ENCODE assay signal across 21 cellular contexts in the genomic region with DNA sequence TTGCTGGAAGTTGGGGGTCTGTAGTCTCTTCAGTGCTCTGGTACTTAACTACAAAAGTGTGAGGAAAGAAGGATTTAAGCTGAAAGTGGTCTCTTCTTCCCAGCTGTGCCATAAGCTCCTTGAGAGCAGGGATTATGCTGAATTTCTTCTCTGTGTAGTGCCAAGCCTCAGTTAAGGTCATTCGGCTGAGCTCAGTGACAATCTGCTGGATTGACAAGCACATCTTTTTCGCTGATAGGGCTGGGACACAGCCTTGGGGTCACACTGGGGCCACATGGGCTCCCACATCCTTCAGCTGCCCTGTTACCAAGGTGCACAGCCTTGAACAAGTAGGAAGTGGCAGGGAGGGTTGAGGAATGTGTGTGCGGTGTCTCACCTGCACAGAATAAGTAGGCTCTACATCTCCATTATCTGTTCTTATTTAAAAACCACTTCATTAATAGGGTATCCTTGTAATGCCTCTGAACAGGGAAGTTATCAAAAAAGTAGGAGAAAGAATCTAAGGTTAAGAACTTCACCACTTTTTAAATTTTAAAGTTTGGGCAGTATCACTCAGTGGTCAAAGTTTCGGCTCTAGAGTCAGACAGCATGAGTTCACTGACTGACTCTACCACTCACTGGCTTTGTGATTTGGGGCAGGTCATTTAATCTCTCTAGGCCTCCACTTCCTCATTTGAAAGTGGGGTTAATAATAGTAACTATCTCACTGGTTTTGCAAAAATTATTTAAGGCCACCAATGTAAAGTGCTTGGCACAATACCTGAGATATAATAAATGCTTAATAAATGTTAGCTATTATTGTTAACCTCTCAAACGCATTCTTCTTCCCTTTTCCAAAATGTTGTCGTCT. TPM values are rescaled to one million over a fixed set of nuclear protein-coding genes. Genes with fewer than 3 reads are reported as not detected.
DNase-seq lines count a peak whose midpoint lies in the region; ATAC-seq, FAIRE-seq and TF ChIP-seq lines count a peak whose summit lies in the region.
"Had no signal": no experiment of that assay in that cellular context is flagged by ENCODE, and none has a peak within 500 bp of the region (broad histone marks: within the 10 kb centered on the region; RNA-seq: fewer than 3 reads in every experiment).

No MANE protein-coding gene starts in this region.

- POLR2A ChIA-PET in HepG2 (lab: Yijun Ruan, JAX): no interaction called here

- 97% methylated on average over 4 of the region's 6 CpGs for WGBS in HepG2 (ENCODE audit: low lambda C conversion rate)
- WGBS in right lobe of liver (ENCODE audit: insufficient coverage, low coverage, low lambda C conversion rate, missing lambda C conversion rate): 81% methylated on average over 6 of the region's 6 CpGs
- 90% methylated on average over 2 to 5 of the region's 6 CpGs for WGBS in endodermal cell (ENCODE audit: insufficient coverage in 1 of 2, insufficient read length in 1 of 2), 2 experiments

- TF ChIP-seq POLR2A in HepG2 (IDR thresholded peaks at IDR 0.05; ENCODE audit: insufficient read depth in 1 of 2, low read depth in 2 of 2, low read length in 2 of 2) (no peak), right lobe of liver (IDR thresholded peaks at IDR 0.05) (no peak)

- no TSS peak for BruUV-seq in HepG2 (replicated peaks; lab: Mats Ljungman, UMichigan)

- no peak overlapping the region for H3K9ac ChIP-seq in HepG2 (ENCODE audit: insufficient read depth, low read depth, low read length)
- H3K9ac ChIP-seq in endodermal cell (ENCODE audit: extremely low read depth, low read length, poor library complexity, severe bottlenecking): no peak overlapping the region
- H3K9ac ChIP-seq: GM23248 had no signal

- peaks cover 85% of the 10 kb centered on the region for H3K79me2 ChIP-seq in HepG2 (ENCODE audit: insufficient read depth, low read length)

- peaks cover 2% of the 10 kb centered on the region for H3K36me3 Mint-ChIP-seq in T-helper 17 cell (ENCODE audit: low read depth)
- no peaks in the 10 kb centered on the region for H3K36me3 Mint-ChIP-seq in endodermal cell (ENCODE audit: low read depth)
- H3K36me3 Mint-ChIP-seq in activated T-helper 1 cell treated with anti-CD3 and anti-CD28 coated beads, Interleukin-12 subunit alpha, Interleukin-12 subunit beta, Interleukin-2, Interleukin-4 antibody, amounts not matched to agents 30 ng/mL and 10 ng/mL and 1 ng/mL, durations not matched to agents 14 hours and 24 hours and 36 hours (ENCODE audit: low read depth): peaks cover 7% of the 10 kb centered on the region

- FAIRE-seq in HepG2 (lab: Jason Lieb, UNC): no peak
- FAIRE-seq: RCC 7860 had no signal

- intact Hi-C loops in HepG2 (cut with micrococcal nuclease; ENCODE audit: unreplicated experiment) (no loop called here), right lobe of liver (cut with DNase I) (no loop called here)
- intact Hi-C loops in activated T-helper 1 cell treated with anti-CD3 and anti-CD28 coated beads, Interleukin-12 subunit alpha, Interleukin-12 subunit beta, Interleukin-2, Interleukin-4 antibody, amounts not matched to agents 30 ng/mL and 10 ng/mL and 1 ng/mL, durations not matched to agents 14 hours and 24 hours and 36 hours (cut with micrococcal nuclease): no loop called here

- peak overlapping the region; percentile 32 for H3K27ac Mint-ChIP-seq in T-helper 17 cell
- peak overlapping the region; percentile 5 for H3K27ac Mint-ChIP-seq in endodermal cell
- H3K27ac Mint-ChIP-seq in activated T-helper 1 cell treated with anti-CD3 and anti-CD28 coated beads, Interleukin-12 subunit alpha, Interleukin-12 subunit beta, Interleukin-2, Interleukin-4 antibody, amounts not matched to agents 30 ng/mL and 10 ng/mL and 1 ng/mL, durations not matched to agents 14 hours and 24 hours and 36 hours: no peak overlapping the region
- H3K27ac Mint-ChIP-seq: CD14-positive monocyte had no signal

- H3K4me3 Mint-ChIP-seq in T-helper 17 cell (no peak overlapping the region), endodermal cell (no peak overlapping the region)
- no peak overlapping the region for H3K4me3 Mint-ChIP-seq in activated T-helper 1 cell treated with anti-CD3 and anti-CD28 coated beads, Interleukin-12 subunit alpha, Interleukin-12 subunit beta, Interleukin-2, Interleukin-4 antibody, amounts not matched to agents 30 ng/mL and 10 ng/mL and 1 ng/mL, durations not matched to agents 14 hours and 24 hours and 36 hours
- H3K4me3 Mint-ChIP-seq: CD14-positive monocyte had no signal

- peaks cover 32% of the 10 kb centered on the region for H3K4me1 ChIP-seq in HepG2 (ENCODE audit: insufficient read depth, low read length)
- H3K4me1 ChIP-seq in right lobe of liver: peaks cover 0 to 15% (median 5%) of the 10 kb centered on the region in 4 donors
- peaks cover 7% of the 10 kb centered on the region for H3K4me1 ChIP-seq in endodermal cell (ENCODE audit: control insufficient read depth, insufficient read depth, low read length)

- TF ChIP-seq CTCF in HepG2 (CRISPR knock-in tag; IDR thresholded peaks at IDR 0.05) (no peak), right lobe of liver (IDR thresholded peaks at IDR 0.05) (no peak), endodermal cell (conservative IDR thresholded peaks at IDR 0.05) (no peak)

- H3K36me3 ChIP-seq in HepG2 (replicated peaks in 1 of 2; ENCODE audit: control insufficient read depth in 1 of 2, insufficient read depth in 2 of 2, low read length in 2 of 2) (no peaks in the 10 kb centered on the region), right lobe of liver (no peaks in the 10 kb centered on the region), endodermal cell (ENCODE audit: control insufficient read depth, insufficient read depth, low read length) (no peaks in the 10 kb centered on the region)

- H3K27ac ChIP-seq in HepG2 (ENCODE audit: extremely low read length, insufficient read depth, low read length) (no peak overlapping the region), right lobe of liver (no peak overlapping the region), endodermal cell (ENCODE audit: low read depth, low read length) (no peak overlapping the region)
- H3K27ac ChIP-seq: GM23248, SK-N-MC had no signal

- no peak for TF ChIP-seq RAD21 in HepG2 (CRISPR knock-in tag; IDR thresholded peaks at IDR 0.05)

- H3K27me3 Mint-ChIP-seq in T-helper 17 cell: no peaks in the 10 kb centered on the region
- no peaks in the 10 kb centered on the region for H3K27me3 Mint-ChIP-seq in endodermal cell (ENCODE audit: insufficient read depth)
- no peaks in the 10 kb centered on the region for H3K27me3 Mint-ChIP-seq in activated T-helper 1 cell treated with anti-CD3 and anti-CD28 coated beads, Interleukin-12 subunit alpha, Interleukin-12 subunit beta, Interleukin-2, Interleukin-4 antibody, amounts not matched to agents 30 ng/mL and 10 ng/mL and 1 ng/mL, durations not matched to agents 14 hours and 24 hours and 36 hours (ENCODE audit: insufficient read depth)

- H2AFZ ChIP-seq in HepG2 (ENCODE audit: low read length): no peak overlapping the region
- H2AFZ ChIP-seq: GM23248 had no signal

- H3K4me1 Mint-ChIP-seq in T-helper 17 cell (peaks cover 32% of the 10 kb centered on the region), endodermal cell (peaks cover 40% of the 10 kb centered on the region)
- peaks cover 8% of the 10 kb centered on the region for H3K4me1 Mint-ChIP-seq in activated T-helper 1 cell treated with anti-CD3 and anti-CD28 coated beads, Interleukin-12 subunit alpha, Interleukin-12 subunit beta, Interleukin-2, Interleukin-4 antibody, amounts not matched to agents 30 ng/mL and 10 ng/mL and 1 ng/mL, durations not matched to agents 14 hours and 24 hours and 36 hours (ENCODE audit: low read depth)

- peak overlapping the region; percentile 50; the same call in 1 of the 2 replicates for H3K4me2 ChIP-seq in HepG2 (ENCODE audit: low read depth, low read length)

- TF ChIP-seq EP300 in HepG2 (IDR thresholded peaks at IDR 0.05; ENCODE audit: low read depth in 2 of 2, low read length in 2 of 2): no peak
- no peak for TF ChIP-seq EP300 in HepG2 (CRISPR knock-in tag; IDR thresholded peaks at IDR 0.05; ENCODE audit: borderline replicate concordance)

- H3K9me3 Mint-ChIP-seq in endodermal cell: no peaks in the 10 kb centered on the region
- no peaks in the 10 kb centered on the region for H3K9me3 Mint-ChIP-seq in activated T-helper 1 cell treated with anti-CD3 and anti-CD28 coated beads, Interleukin-12 subunit alpha, Interleukin-12 subunit beta, Interleukin-2, Interleukin-4 antibody, amounts not matched to agents 30 ng/mL and 10 ng/mL and 1 ng/mL, durations not matched to agents 14 hours and 24 hours and 36 hours

- in situ Hi-C loops in HepG2 (cut with HindIII; ENCODE audit: extremely low pct_ligation_motif_present, low pct_unique_long_range_greater_than_20kb): no loop called here

- no peaks in the 10 kb centered on the region; the same call in none of the 2 replicates for H4K20me1 ChIP-seq in HepG2 (ENCODE audit: insufficient read depth, low read length)

- CTCF ChIA-PET in HepG2 (lab: Yijun Ruan, JAX; ENCODE audit: low intra/inter-chr PET ratio, low total read pairs): no interaction called here

- DNase-seq in HepG2 (ENCODE audit: low spot score) (no peak), right lobe of liver (no peak), T-helper 17 cell (no peak), endodermal cell (no peak), T1000 (lab: John Stamatoyannopoulos, UW) (no peak)
- no peak for DNase-seq in activated T-helper 1 cell treated with anti-CD3 and anti-CD28 coated beads, Interleukin-12 subunit alpha, Interleukin-12 subunit beta, Interleukin-2, Interleukin-4 antibody, amounts not matched to agents 30 ng/mL and 10 ng/mL and 1 ng/mL, durations not matched to agents 14 hours and 24 hours and 36 hours (ENCODE audit: low spot score)
- DNase-seq: COR-L47, EL, GM23248, KBM-7, NCI-H1092 treated with DMSO at 0.1 percent for 48 hours, NCI-H187 treated with DMSO at 0.1 percent for 48 hours, NCI-H446, NCI-H774, Right ventricle myocardium superior had no signal

- H3K9me3 ChIP-seq in HepG2 (ENCODE audit: low read length) (no peaks in the 10 kb centered on the region), right lobe of liver (no peaks in the 10 kb centered on the region), T-helper 17 cell (ENCODE audit: control insufficient read depth, low read length, poor library complexity, severe bottlenecking) (no peaks in the 10 kb centered on the region), endodermal cell (ENCODE audit: control insufficient read depth, low read length) (peaks cover 21% of the 10 kb centered on the region)

- H3K27me3 ChIP-seq in HepG2 (ENCODE audit: control insufficient read depth in 1 of 2, insufficient read depth in 2 of 2, low read length in 2 of 2): no peaks in the 10 kb centered on the region
- no peaks in the 10 kb centered on the region for H3K27me3 ChIP-seq in right lobe of liver
- H3K27me3 ChIP-seq in endodermal cell (ENCODE audit: control insufficient read depth, insufficient read depth, low read length, poor library complexity, severe bottlenecking): no peaks in the 10 kb centered on the region

- ATAC-seq in HepG2: no peak
- no peak for ATAC-seq in right lobe of liver
- ATAC-seq in T-helper 17 cell: no peak
- ATAC-seq in GM19328 (IDR thresholded peaks at IDR 0.05; ENCODE audit: unreplicated experiment): no peak
- ATAC-seq in HG03095 (IDR thresholded peaks at IDR 0.05; ENCODE audit: unreplicated experiment): no peak
- ATAC-seq: HCT116 had no signal

- no peak overlapping the region for H3K4me3 ChIP-seq in HepG2 (replicated peaks in 1 of 3; ENCODE audit: insufficient read depth in 1 of 3, low read depth in 2 of 3, low read length in 3 of 3)
- no peak overlapping the region for H3K4me3 ChIP-seq in right lobe of liver
- no peak overlapping the region for H3K4me3 ChIP-seq in endodermal cell (ENCODE audit: low read length)
- H3K4me3 ChIP-seq: GM23248, SK-N-MC had no signal

RNA-seq across cellular contexts. Expression of a gene that starts 10.3 kb away (rescaled TPM):
- total RNA-seq in HepG2 (2016; rRNA removed; fragmentation: Illumina TruSeq; extraction: Trizol) (14.7 and 16.5 TPM in 2 replicates), right lobe of liver (1 to 10 TPM; 6.2 to 7.6 (median 7.0) TPM), T-helper 17 cell (10 to 100 TPM; 26.8 to 34.5 TPM), endodermal cell (10 to 100 TPM; 18.5 to 29.7 TPM)
- total RNA-seq in HepG2 (2016; cell fraction: cytosol; rRNA removed; fragmentation: Illumina TruSeq; extraction: Trizol; ENCODE audit: low read depth): 19.7 and 21.4 TPM in 2 replicates
- total RNA-seq in HepG2 (2016; cell fraction: insoluble cytoplasmic fraction; rRNA removed; fragmentation: Illumina TruSeq; extraction: Trizol): 12.3 and 15.2 TPM in 2 replicates
- 9.5 and 11.9 TPM in 2 replicates for total RNA-seq in HepG2 (2016; cell fraction: membrane; rRNA removed; fragmentation: Illumina TruSeq; extraction: Trizol)
- 27.6 and 28.2 TPM in 2 replicates for total RNA-seq in HepG2 (2016; cell fraction: nucleus; rRNA removed; fragmentation: Illumina TruSeq; extraction: Trizol)
- 8.8 and 10.5 TPM in 2 replicates for polyA plus RNA-seq in HepG2 (2011; rRNA removed)
- 2.8 and 2.9 TPM in 2 replicates for polyA plus RNA-seq in HepG2 (2011; cell fraction: cytosol; rRNA removed)
- 58.3 and 61.4 TPM in 2 replicates for polyA plus RNA-seq in HepG2 (2011; cell fraction: nucleus; rRNA removed)
- 9.2 and 10.4 TPM in 2 replicates for polyA plus RNA-seq in HepG2 (2012)
- polyA plus RNA-seq in HepG2 (2016; cell fraction: cytosol; fragmentation: Illumina TruSeq; extraction: Trizol; ENCODE audit: low read depth): 0.26 and 0.31 TPM in 2 replicates
- polyA plus RNA-seq in HepG2 (2016; cell fraction: insoluble cytoplasmic fraction; fragmentation: Illumina TruSeq; extraction: Trizol; ENCODE audit: low read depth): 4.9 and 6.4 TPM in 2 replicates
- polyA plus RNA-seq in HepG2 (2016; cell fraction: membrane; fragmentation: Illumina TruSeq; extraction: Trizol; ENCODE audit: low read depth): 0.66 TPM in 2 replicates
- polyA plus RNA-seq in HepG2 (2016; cell fraction: nucleus; fragmentation: Illumina TruSeq; extraction: Trizol; ENCODE audit: insufficient read depth, low read depth): 40.6 and 43.4 TPM in 2 replicates
- polyA minus RNA-seq in HepG2 (2011; rRNA and poly(A)+ RNA removed; ENCODE audit: low replicate concordance): 16.1 and 26.2 TPM in 2 replicates
- 5.2 and 5.8 TPM in 2 replicates for polyA minus RNA-seq in HepG2 (2011; cell fraction: cytosol; rRNA and poly(A)+ RNA removed)
- polyA minus RNA-seq in HepG2 (2011; cell fraction: nucleus; rRNA and poly(A)+ RNA removed): 25.9 and 28.1 TPM in 2 replicates
- 13.3 TPM for polyA plus RNA-seq in endodermal cell (2013, experiment 1 of 2)
- polyA plus RNA-seq in endodermal cell (2013, experiment 2 of 2): 12.6 TPM
- total RNA-seq in activated T-helper 1 cell treated with anti-CD3 and anti-CD28 coated beads, Interleukin-12 subunit alpha, Interleukin-12 subunit beta, Interleukin-2, Interleukin-4 antibody, amounts not matched to agents 30 ng/mL and 10 ng/mL and 1 ng/mL, durations not matched to agents 14 hours and 24 hours and 36 hours: 19.5 and 20.0 TPM in 2 replicates
